ENCODE assay signal across 8 cellular contexts in the genomic region with DNA sequence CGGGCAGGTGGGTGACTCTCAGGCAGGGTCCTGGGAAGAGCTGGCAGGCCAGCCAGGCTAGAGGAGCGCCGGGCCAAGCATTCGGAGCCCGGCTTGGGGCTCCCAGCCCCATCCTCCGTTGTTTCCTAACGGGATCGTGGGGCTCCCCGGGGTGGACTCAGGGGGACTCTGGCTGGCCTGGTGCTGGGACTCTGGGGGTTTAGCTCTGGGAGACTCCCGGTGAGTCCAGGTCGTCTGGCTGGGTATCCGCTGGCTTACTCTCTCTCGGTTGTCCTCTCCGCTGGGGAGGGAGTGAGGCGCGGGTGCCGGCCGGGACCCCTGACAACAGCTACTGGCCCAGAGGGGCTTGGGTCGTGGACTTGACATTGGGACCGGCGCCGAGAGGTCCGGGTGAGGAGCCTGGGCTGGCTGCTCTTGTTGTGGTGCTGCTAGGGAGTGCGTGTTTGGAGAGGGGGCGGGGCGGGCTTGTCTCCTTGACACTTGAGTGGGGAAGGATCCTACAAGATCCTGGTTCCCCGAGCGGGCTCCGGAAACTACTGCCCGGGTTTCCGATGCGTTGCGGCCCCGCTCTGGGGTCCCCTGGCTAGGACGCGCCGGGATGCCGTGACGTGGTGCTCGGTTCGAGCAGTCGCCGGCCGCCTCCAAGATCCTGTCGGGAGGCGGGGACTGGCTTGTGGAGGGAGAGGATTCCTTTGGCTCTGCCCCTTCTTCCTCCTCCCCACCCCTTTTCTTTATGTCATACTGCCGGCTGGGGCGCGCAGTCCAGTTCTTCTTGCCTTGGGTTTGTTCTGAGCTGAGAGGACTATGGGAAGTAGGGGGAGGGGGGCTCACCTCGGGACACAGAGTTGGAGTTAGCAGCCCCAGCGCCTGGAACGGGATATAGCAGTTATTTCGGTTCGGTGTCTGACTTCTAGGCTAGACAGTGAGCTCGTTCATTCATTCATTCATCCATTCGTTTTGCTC. TPM values are rescaled to one million over a fixed set of nuclear protein-coding genes. Genes with fewer than 3 reads are reported as not detected.
DNase-seq lines count a peak whose midpoint lies in the region; ATAC-seq lines count a peak whose summit lies in the region.

No MANE protein-coding gene starts in this region.

- H3K9me3 Mint-ChIP-seq in CD8-positive, alpha-beta memory T cell = no peaks in the 10 kb centered on the region
- no peaks in the 10 kb centered on the region for H3K9me3 Mint-ChIP-seq in activated T-cell treated with anti-CD3 and anti-CD28 coated beads, Interleukin-2, amount 50 U/mL, for 4 hours

- no peaks in the 10 kb centered on the region for H3K9me3 ChIP-seq in CD8-positive, alpha-beta memory T cell (ENCODE audit: low read length)
- no peaks in the 10 kb centered on the region for H3K9me3 ChIP-seq in HUES64 (ENCODE audit: insufficient read depth, low read depth, low read length)
- no peaks in the 10 kb centered on the region for H3K9me3 ChIP-seq in mucosa of stomach (ENCODE audit: control insufficient read depth, low read length)

- no peaks in the 10 kb centered on the region for H3K36me3 ChIP-seq in CD8-positive, alpha-beta memory T cell (ENCODE audit: insufficient read depth, low read length)
- H3K36me3 ChIP-seq in HUES64 (ENCODE audit: insufficient read depth, low read length) (peaks cover 34% of the 10 kb centered on the region), mucosa of stomach (ENCODE audit: control insufficient read depth, insufficient read depth, low read length) (no peaks in the 10 kb centered on the region)

- peak; percentile 19 to 64 (median 41) for DNase-seq in CD8-positive, alpha-beta memory T cell
- DNase-seq in OCI-M1 (lab: John Stamatoyannopoulos, UW) = peak; percentile 99
- peak; percentile 16 for DNase-seq in activated T-cell treated with anti-CD3 and anti-CD28 coated beads, Interleukin-2, amount 50 U/mL, for 4 hours
- DNase-seq in stimulated activated CD8-positive, alpha-beta memory T cell treated with anti-CD3 and anti-CD28 coated beads, Interleukin-4, amount 100 ng/mL, for 48 hours = peak; percentile 72

- H3K27me3 Mint-ChIP-seq in CD8-positive, alpha-beta memory T cell = peaks cover 0 to 4% of the 10 kb centered on the region in 2 donors
- H3K27me3 Mint-ChIP-seq in activated T-cell treated with anti-CD3 and anti-CD28 coated beads, Interleukin-2, amount 50 U/mL, for 4 hours (ENCODE audit: low read depth) = no peaks in the 10 kb centered on the region

- CTCF ChIA-PET in CD8-positive, alpha-beta memory T cell (lab: Charles Lee) = interaction anchor here (0.6 to 3.1 kb wide), 2 partner anchors 237 to 1504 kb away, joined by 4 to 15 read pairs; no protein-coding TSS in a partner anchor

- under 1% methylated on average over 55 of the region's 56 CpGs for WGBS in HUES64

- peaks cover 19% of the 10 kb centered on the region for H3K4me1 ChIP-seq in CD8-positive, alpha-beta memory T cell (ENCODE audit: insufficient read depth, low read length)
- H3K4me1 ChIP-seq in HUES64 (ENCODE audit: insufficient read depth, low read length) (peaks cover 43% of the 10 kb centered on the region), mucosa of stomach (ENCODE audit: control insufficient read depth, insufficient read depth, low read length) (peaks cover 7% of the 10 kb centered on the region)

- no peaks in the 10 kb centered on the region for H3K27me3 ChIP-seq in CD8-positive, alpha-beta memory T cell (ENCODE audit: insufficient read depth, low read length, poor library complexity, severe bottlenecking)
- H3K27me3 ChIP-seq in HUES64 (ENCODE audit: insufficient read depth, low read length) (no peaks in the 10 kb centered on the region), mucosa of stomach (ENCODE audit: control insufficient read depth, insufficient read depth, low read length) (no peaks in the 10 kb centered on the region)

- POLR2A ChIA-PET in CD8-positive, alpha-beta memory T cell (lab: Charles Lee) = no interaction called here

- peaks cover 43 to 60% (median 57%) of the 10 kb centered on the region in 3 donors for H3K4me1 Mint-ChIP-seq in CD8-positive, alpha-beta memory T cell
- H3K4me1 Mint-ChIP-seq in activated T-cell treated with anti-CD3 and anti-CD28 coated beads, Interleukin-2, amount 50 U/mL, for 4 hours (ENCODE audit: low read depth) = peaks cover 38% of the 10 kb centered on the region

- H3K27ac Mint-ChIP-seq in CD8-positive, alpha-beta memory T cell = peak overlapping the region; percentile 95 to 99 (median 97)

- H3K36me3 Mint-ChIP-seq in CD8-positive, alpha-beta memory T cell = peaks cover 4 to 53% (median 6%) of the 10 kb centered on the region in 3 donors
- H3K36me3 Mint-ChIP-seq in activated T-cell treated with anti-CD3 and anti-CD28 coated beads, Interleukin-2, amount 50 U/mL, for 4 hours (ENCODE audit: insufficient read depth) = peaks cover 21% of the 10 kb centered on the region

- H3K27ac ChIP-seq in CD8-positive, alpha-beta memory T cell (ENCODE audit: low read depth, low read length) = peak overlapping the region; percentile 93
- H3K27ac ChIP-seq in HUES64 (ENCODE audit: low read depth, low read length) = peak overlapping the region; percentile 94

- peak overlapping the region; percentile 90 to 98 (median 97) for H3K4me3 Mint-ChIP-seq in CD8-positive, alpha-beta memory T cell
- H3K4me3 Mint-ChIP-seq in activated T-cell treated with anti-CD3 and anti-CD28 coated beads, Interleukin-2, amount 50 U/mL, for 4 hours = peak overlapping the region; percentile 98

- ATAC-seq in GM21367 (IDR thresholded peaks at IDR 0.05; ENCODE audit: unreplicated experiment) = peak; percentile 9
- ATAC-seq in activated T-cell treated with anti-CD3 and anti-CD28 coated beads, Interleukin-2, amount 50 U/mL, for 4 hours = peak; percentile 39 to 44
- ATAC-seq in esophagus mucosa = peak; percentile 75

- H3K4me3 ChIP-seq in CD8-positive, alpha-beta memory T cell (ENCODE audit: low read length) = peak overlapping the region; percentile 94
- peak overlapping the region; percentile 92 for H3K4me3 ChIP-seq in HUES64 (ENCODE audit: low read length)
- H3K4me3 ChIP-seq in mucosa of stomach (ENCODE audit: low read length) = peak overlapping the region; percentile 100

- H3K9ac ChIP-seq in HUES64 (ENCODE audit: low read depth, low read length) = peak overlapping the region; percentile 98
- H3K9ac ChIP-seq in mucosa of stomach (ENCODE audit: low read length) = peak overlapping the region; percentile 94

RNA-seq across cellular contexts. Expression of a gene that starts 0.6 kb away (rescaled TPM):
- total RNA-seq in CD8-positive, alpha-beta memory T cell = 10 to 100 TPM; 28.2 to 28.8 TPM
- 24.5 TPM for polyA plus RNA-seq in CD8-positive, alpha-beta memory T cell
- polyA plus RNA-seq in HUES64 (2013, experiment 1 of 2) = 18.3 TPM
- polyA plus RNA-seq in HUES64 (2013, experiment 2 of 2) = 21.4 TPM
- total RNA-seq in activated T-cell treated with anti-CD3 and anti-CD28 coated beads, Interleukin-2, amount 50 U/mL, for 4 hours = 10 to 100 TPM; 18.2 to 21.3 (median 19.7) TPM
- 9.6 TPM for total RNA-seq in esophagus mucosa

Comparison
In these comparisons a context has a peak if more than half of its experiments do, and no peak if none do; other contexts are left out.
1. Peak in every context shown above with its lines: DNase-seq, ATAC-seq, H3K4me3 ChIP-seq and H3K27ac ChIP-seq.
2. DNase-seq: peak in every context shown above with its lines; median percentile 99 in OCI-M1; 72 in stimulated activated CD8-positive, alpha-beta memory T cell treated with anti-CD3 and anti-CD28 coated beads, Interleukin-4, amount 100 ng/mL, for 48 hours; 41 in CD8-positive, alpha-beta memory T cell; 16 in activated T-cell treated with anti-CD3 and anti-CD28 coated beads, Interleukin-2, amount 50 U/mL, for 4 hours.
3. ATAC-seq: peak in every context shown above with its lines; median percentile 75 in esophagus mucosa; 42 in activated T-cell treated with anti-CD3 and anti-CD28 coated beads, Interleukin-2, amount 50 U/mL, for 4 hours; 9 in GM21367.